ENCODE assay signal across 1 cellular context in the genomic region with DNA sequence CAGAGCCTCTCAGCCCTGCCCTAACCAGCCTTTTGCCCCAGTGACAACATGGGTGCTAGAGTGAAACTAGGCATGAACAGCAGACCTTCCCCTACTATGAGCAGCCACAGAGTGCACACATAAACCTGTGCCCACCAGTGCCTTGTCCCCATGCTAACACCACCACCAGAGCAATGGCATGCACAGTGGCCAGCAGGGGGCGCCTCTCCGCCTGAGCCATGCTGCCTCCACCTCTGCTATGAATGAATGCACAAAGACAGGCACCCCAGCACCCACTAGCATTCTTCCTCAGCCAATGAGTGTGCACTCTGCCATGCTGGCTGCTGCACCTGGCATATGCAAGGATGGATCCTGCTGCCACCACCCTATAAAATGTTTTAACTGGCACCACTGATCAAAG.
TF ChIP-seq lines count a peak whose summit lies in the region.

No MANE protein-coding gene starts in this region.

TF ChIP-seq in HEK293, 187 proteins besides CTCF, POLR2A, EP300 and RAD21 (continued from another document):
- TF ChIP-seq, protein P1, sequence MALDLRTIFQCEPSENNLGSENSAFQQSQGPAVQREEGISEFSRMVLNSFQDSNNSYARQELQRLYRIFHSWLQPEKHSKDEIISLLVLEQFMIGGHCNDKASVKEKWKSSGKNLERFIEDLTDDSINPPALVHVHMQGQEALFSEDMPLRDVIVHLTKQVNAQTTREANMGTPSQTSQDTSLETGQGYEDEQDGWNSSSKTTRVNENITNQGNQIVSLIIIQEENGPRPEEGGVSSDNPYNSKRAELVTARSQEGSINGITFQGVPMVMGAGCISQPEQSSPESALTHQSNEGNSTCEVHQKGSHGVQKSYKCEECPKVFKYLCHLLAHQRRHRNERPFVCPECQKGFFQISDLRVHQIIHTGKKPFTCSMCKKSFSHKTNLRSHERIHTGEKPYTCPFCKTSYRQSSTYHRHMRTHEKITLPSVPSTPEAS (tag by site-specific recombination; IDR thresholded peaks at IDR 0.05), result no peak
- TF ChIP-seq ZNF292 (tag by site-specific recombination; IDR thresholded peaks at IDR 0.05; ENCODE audit: borderline replicate concordance, low read depth) (no peak), ZNF146 (tag by site-specific recombination; IDR thresholded peaks at IDR 0.05) (no peak), SP2 (tag by site-specific recombination; IDR thresholded peaks at IDR 0.05) (no peak)
